18 cellular contexts compared by ENCODE assay signal in genomic region chr9:23341346-23341745, GRCh38.
"Had no signal": no experiment of that assay in that cellular context is flagged by ENCODE, and none has a peak within 500 bp of the region (broad histone marks: within the 10 kb centered on the region; RNA-seq: fewer than 3 reads in every experiment).

No MANE protein-coding gene starts in this region.

- H3K79me2 ChIP-seq: hepatocyte had no signal

- H3K36me3 ChIP-seq: colonic mucosa, tibial nerve, WERI-Rb-1 had no signal

- DNase-seq: activated CD4-positive, alpha-beta T cell treated with anti-CD3 and anti-CD28 coated beads, Interleukin-2, amount 50 U/mL, for 48 hours; amygdala; body of pancreas; central memory CD4-positive, alpha-beta T cell; colonic mucosa; islet precursor cell; mammary epithelial cell; naive thymus-derived CD8-positive, alpha-beta T cell; posterior cingulate gyrus; stimulated activated CD4-positive, alpha-beta T cell treated with anti-CD3 and anti-CD28 coated beads, Interleukin-15, amount 100 ng/mL, for 24 hours; stimulated activated CD4-positive, alpha-beta T cell treated with anti-CD3 and anti-CD28 coated beads, Interleukin-4, amount 100 ng/mL, for 24 hours; stimulated activated naive CD4-positive, alpha-beta T cell treated with Interleukin-2 at 50 U/mL for 16 hours; substantia nigra; T-helper 17 cell; WERI-Rb-1 had no signal

- H3K27me3 ChIP-seq: body of pancreas, colonic mucosa, hepatocyte, tibial nerve had no signal

- H3K4me3 ChIP-seq: body of pancreas, colonic mucosa, hepatocyte, tibial nerve had no signal

- H3K27ac ChIP-seq: colonic mucosa, tibial nerve, WERI-Rb-1 had no signal

- H2AFZ ChIP-seq: hepatocyte had no signal

- H3K9me3 ChIP-seq: body of pancreas, colonic mucosa had no signal

- ATAC-seq: body of pancreas; esophagus mucosa; naive thymus-derived CD8-positive, alpha-beta T cell; T-helper 17 cell had no signal

- H3K4me1 ChIP-seq: body of pancreas, colonic mucosa had no signal
